ENCODE assay signal across 1 cellular context in genomic region chr7:47939425-47940036, GRCh38.
TF ChIP-seq lines count a peak whose summit lies in the region.

No MANE protein-coding gene starts in this region.

TF ChIP-seq in GM23338, 12 proteins besides CTCF, POLR2A, EP300 and RAD21:
- TF ChIP-seq ZNF462 (CRISPR knock-in tag; IDR thresholded peaks at IDR 0.05) (no peak), CREB1 (CRISPR knock-in tag; IDR thresholded peaks at IDR 0.05; ENCODE audit: low read depth) (no peak), REST (IDR thresholded peaks at IDR 0.05; ENCODE audit: unreplicated experiment) (no peak), POLR2AphosphoS5 (IDR thresholded peaks at IDR 0.05; ENCODE audit: low read depth) (no peak), EZH2 (IDR thresholded peaks at IDR 0.05; ENCODE audit: low read depth, unreplicated experiment) (no peak), NANOG (IDR thresholded peaks at IDR 0.05; ENCODE audit: borderline replicate concordance) (no peak), ETS1 (IDR thresholded peaks at IDR 0.05) (no peak), ZNF331 (CRISPR knock-in tag; IDR thresholded peaks at IDR 0.05; ENCODE audit: low read depth) (no peak), STAT1 (IDR thresholded peaks at IDR 0.05; ENCODE audit: unreplicated experiment) (no peak)
